Comparison of ENCODE assay signal across 1 cellular context in the genomic region with DNA sequence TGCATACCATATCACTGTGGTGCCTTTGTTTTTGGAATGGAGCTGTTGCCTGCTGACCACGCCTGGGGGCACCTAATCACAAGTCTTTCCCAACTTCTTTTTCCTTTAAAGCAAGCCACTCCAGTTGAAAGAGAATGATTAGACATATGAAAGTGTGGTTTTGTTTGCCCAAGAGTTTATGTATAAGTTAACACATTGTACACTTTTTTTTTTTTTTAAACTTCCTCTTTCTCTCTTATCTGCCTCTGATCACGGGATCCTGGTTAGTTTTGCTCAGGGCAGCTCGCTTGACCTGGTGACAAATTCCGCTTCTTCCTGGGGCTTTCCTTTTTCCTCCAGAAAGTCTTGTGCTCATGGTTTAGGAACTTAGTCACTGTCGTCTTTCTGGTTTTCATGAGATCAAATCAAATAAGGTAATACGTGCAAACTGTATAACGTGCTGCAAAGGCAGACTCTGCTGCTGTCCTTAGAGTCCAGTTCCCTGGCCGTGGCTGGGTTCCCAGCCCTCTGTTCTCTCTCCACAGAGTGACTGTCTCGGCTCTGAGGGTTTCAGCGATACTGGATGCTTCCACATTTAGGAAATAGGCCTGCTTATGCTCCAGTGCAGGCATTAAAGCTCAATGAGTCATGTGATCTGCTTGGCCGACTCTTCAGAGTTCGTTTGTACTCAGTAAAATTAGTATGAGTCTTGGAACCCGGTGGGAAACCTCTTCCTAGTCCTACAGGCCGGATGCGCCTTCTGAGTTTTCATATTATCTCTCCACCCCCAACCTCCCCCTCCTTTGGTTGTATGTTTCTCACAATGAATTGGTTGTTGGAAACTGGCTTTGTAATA.
TF ChIP-seq lines count a peak whose summit lies in the region.

No MANE protein-coding gene starts in this region.

TF ChIP-seq in HepG2, 621 proteins besides CTCF, POLR2A, EP300 and RAD21 (continued from another document and continues in another):
- TF ChIP-seq, protein P1, sequence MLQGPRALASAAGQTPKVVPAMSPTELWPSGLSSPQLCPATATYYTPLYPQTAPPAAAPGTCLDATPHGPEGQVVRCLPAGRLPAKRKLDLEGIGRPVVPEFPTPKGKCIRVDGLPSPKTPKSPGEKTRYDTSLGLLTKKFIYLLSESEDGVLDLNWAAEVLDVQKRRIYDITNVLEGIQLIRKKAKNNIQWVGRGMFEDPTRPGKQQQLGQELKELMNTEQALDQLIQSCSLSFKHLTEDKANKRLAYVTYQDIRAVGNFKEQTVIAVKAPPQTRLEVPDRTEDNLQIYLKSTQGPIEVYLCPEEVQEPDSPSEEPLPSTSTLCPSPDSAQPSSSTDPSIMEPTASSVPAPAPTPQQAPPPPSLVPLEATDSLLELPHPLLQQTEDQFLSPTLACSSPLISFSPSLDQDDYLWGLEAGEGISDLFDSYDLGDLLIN (CRISPR knock-in tag; IDR thresholded peaks at IDR 0.05; ENCODE audit: borderline replicate concordance): no peak
- TF ChIP-seq, protein P2, sequence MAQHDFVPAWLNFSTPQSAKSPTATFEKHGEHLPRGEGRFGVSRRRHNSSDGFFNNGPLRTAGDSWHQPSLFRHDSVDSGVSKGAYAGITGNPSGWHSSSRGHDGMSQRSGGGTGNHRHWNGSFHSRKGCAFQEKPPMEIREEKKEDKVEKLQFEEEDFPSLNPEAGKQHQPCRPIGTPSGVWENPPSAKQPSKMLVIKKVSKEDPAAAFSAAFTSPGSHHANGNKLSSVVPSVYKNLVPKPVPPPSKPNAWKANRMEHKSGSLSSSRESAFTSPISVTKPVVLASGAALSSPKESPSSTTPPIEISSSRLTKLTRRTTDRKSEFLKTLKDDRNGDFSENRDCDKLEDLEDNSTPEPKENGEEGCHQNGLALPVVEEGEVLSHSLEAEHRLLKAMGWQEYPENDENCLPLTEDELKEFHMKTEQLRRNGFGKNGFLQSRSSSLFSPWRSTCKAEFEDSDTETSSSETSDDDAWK (CRISPR knock-in tag; IDR thresholded peaks at IDR 0.05): no peak
- TF ChIP-seq NR2F1 (CRISPR knock-in tag; IDR thresholded peaks at IDR 0.05) (no peak), ZNF737 (CRISPR knock-in tag; IDR thresholded peaks at IDR 0.05; ENCODE audit: borderline replicate concordance) (no peak), ZNF878 (CRISPR knock-in tag; IDR thresholded peaks at IDR 0.05) (peak; percentile 47; the same call in 1 of the 2 replicates), FOSL1 (CRISPR knock-in tag; IDR thresholded peaks at IDR 0.05; ENCODE audit: borderline replicate concordance) (no peak), ZNF607 (CRISPR knock-in tag; IDR thresholded peaks at IDR 0.05; ENCODE audit: borderline replicate concordance) (no peak), KAT7 (CRISPR knock-in tag; IDR thresholded peaks at IDR 0.05; ENCODE audit: borderline replicate concordance) (peak; percentile 53; the same call in 1 of the 2 replicates), ZFP62 (CRISPR knock-in tag; IDR thresholded peaks at IDR 0.05) (no peak), ZSCAN9 (CRISPR knock-in tag; IDR thresholded peaks at IDR 0.05; ENCODE audit: borderline replicate concordance) (no peak), ZNF768 (CRISPR knock-in tag; IDR thresholded peaks at IDR 0.05) (no peak), ZNF451 (CRISPR knock-in tag; IDR thresholded peaks at IDR 0.05) (no peak), POLR2AphosphoS2 (IDR thresholded peaks at IDR 0.05; ENCODE audit: low read depth, low read length) (no peak), FOXP1 (IDR thresholded peaks at IDR 0.05) (no peak), FOXP1 (CRISPR knock-in tag; IDR thresholded peaks at IDR 0.05) (0 out of 2 replicates have a peak, but pooled peaks have one; percentile 23), ASH2L (IDR thresholded peaks at IDR 0.05; ENCODE audit: insufficient read length, low read depth, low read length) (peak; percentile 69), FOXA3 (CRISPR knock-in tag; IDR thresholded peaks at IDR 0.05) (peak; percentile 37; the same call in 1 of the 2 replicates), KLF9 (CRISPR knock-in tag; IDR thresholded peaks at IDR 0.05; ENCODE audit: low read depth) (no peak), CREM (IDR thresholded peaks at IDR 0.05) (peak; percentile 24; the same call in 1 of the 2 replicates), CREM (CRISPR knock-in tag; IDR thresholded peaks at IDR 0.05) (no peak), FLYWCH1 (CRISPR knock-in tag; IDR thresholded peaks at IDR 0.05) (no peak), ZNF253 (CRISPR knock-in tag; IDR thresholded peaks at IDR 0.05; ENCODE audit: borderline replicate concordance) (no peak), ZNF3 (CRISPR knock-in tag; IDR thresholded peaks at IDR 0.05) (no peak), KLF11 (CRISPR knock-in tag; IDR thresholded peaks at IDR 0.05) (no peak), CC2D1A (CRISPR knock-in tag; IDR thresholded peaks at IDR 0.05) (no peak), KAT8 (CRISPR knock-in tag; IDR thresholded peaks at IDR 0.05) (peak; percentile 45; the same call in 1 of the 2 replicates), ZFY (CRISPR knock-in tag; IDR thresholded peaks at IDR 0.05) (peak; percentile 34; the same call in 1 of the 2 replicates), RARA (CRISPR knock-in tag; IDR thresholded peaks at IDR 0.05) (peak; percentile 20; the same call in 1 of the 2 replicates), MXD4 (CRISPR knock-in tag; IDR thresholded peaks at IDR 0.05) (no peak), IKZF1 (IDR thresholded peaks at IDR 0.05) (no peak), HNRNPL (IDR thresholded peaks at IDR 0.05; ENCODE audit: low read depth, low read length) (no peak)
- TF ChIP-seq, protein P3, sequence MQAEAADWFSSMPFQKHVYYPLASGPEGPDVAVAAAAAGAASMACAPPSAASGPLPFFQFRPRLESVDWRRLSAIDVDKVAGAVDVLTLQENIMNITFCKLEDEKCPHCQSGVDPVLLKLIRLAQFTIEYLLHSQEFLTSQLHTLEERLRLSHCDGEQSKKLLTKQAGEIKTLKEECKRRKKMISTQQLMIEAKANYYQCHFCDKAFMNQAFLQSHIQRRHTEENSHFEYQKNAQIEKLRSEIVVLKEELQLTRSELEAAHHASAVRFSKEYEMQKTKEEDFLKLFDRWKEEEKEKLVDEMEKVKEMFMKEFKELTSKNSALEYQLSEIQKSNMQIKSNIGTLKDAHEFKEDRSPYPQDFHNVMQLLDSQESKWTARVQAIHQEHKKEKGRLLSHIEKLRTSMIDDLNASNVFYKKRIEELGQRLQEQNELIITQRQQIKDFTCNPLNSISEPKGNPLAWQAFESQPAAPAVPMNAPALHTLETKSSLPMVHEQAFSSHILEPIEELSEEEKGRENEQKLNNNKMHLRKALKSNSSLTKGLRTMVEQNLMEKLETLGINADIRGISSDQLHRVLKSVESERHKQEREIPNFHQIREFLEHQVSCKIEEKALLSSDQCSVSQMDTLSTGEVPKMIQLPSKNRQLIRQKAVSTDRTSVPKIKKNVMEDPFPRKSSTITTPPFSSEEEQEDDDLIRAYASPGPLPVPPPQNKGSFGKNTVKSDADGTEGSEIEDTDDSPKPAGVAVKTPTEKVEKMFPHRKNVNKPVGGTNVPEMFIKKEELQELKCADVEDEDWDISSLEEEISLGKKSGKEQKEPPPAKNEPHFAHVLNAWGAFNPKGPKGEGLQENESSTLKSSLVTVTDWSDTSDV (CRISPR knock-in tag; IDR thresholded peaks at IDR 0.05): no peak
- TF ChIP-seq, protein P4, sequence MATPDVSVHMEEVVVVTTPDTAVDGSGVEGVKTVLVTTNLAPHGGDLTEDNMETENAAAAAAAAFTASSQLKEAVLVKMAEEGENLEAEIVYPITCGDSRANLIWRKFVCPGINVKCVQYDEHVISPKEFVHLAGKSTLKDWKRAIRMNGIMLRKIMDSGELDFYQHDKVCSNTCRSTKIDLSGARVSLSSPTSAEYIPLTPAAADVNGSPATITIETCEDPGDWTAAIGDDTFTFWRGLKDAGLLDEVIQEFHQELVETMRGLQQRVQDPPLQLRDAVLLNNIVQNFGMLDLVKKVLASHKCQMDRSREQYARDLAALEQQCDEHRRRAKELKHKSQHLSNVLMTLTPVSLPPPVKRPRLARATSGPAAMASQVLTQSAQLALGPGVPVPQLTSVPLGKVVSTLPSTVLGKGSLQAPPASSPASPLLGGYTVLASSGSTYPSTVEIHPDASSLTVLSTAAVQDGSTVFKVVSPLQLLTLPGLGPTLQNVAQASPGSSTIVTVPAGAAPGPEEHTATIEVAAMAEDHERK (CRISPR knock-in tag; IDR thresholded peaks at IDR 0.05; ENCODE audit: low read depth): no peak
- TF ChIP-seq, protein P5, sequence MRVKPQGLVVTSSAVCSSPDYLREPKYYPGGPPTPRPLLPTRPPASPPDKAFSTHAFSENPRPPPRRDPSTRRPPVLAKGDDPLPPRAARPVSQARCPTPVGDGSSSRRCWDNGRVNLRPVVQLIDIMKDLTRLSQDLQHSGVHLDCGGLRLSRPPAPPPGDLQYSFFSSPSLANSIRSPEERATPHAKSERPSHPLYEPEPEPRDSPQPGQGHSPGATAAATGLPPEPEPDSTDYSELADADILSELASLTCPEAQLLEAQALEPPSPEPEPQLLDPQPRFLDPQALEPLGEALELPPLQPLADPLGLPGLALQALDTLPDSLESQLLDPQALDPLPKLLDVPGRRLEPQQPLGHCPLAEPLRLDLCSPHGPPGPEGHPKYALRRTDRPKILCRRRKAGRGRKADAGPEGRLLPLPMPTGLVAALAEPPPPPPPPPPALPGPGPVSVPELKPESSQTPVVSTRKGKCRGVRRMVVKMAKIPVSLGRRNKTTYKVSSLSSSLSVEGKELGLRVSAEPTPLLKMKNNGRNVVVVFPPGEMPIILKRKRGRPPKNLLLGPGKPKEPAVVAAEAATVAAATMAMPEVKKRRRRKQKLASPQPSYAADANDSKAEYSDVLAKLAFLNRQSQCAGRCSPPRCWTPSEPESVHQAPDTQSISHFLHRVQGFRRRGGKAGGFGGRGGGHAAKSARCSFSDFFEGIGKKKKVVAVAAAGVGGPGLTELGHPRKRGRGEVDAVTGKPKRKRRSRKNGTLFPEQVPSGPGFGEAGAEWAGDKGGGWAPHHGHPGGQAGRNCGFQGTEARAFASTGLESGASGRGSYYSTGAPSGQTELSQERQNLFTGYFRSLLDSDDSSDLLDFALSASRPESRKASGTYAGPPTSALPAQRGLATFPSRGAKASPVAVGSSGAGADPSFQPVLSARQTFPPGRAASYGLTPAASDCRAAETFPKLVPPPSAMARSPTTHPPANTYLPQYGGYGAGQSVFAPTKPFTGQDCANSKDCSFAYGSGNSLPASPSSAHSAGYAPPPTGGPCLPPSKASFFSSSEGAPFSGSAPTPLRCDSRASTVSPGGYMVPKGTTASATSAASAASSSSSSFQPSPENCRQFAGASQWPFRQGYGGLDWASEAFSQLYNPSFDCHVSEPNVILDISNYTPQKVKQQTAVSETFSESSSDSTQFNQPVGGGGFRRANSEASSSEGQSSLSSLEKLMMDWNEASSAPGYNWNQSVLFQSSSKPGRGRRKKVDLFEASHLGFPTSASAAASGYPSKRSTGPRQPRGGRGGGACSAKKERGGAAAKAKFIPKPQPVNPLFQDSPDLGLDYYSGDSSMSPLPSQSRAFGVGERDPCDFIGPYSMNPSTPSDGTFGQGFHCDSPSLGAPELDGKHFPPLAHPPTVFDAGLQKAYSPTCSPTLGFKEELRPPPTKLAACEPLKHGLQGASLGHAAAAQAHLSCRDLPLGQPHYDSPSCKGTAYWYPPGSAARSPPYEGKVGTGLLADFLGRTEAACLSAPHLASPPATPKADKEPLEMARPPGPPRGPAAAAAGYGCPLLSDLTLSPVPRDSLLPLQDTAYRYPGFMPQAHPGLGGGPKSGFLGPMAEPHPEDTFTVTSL (CRISPR knock-in tag; IDR thresholded peaks at IDR 0.05; ENCODE audit: borderline replicate concordance): peak; percentile 31; the same call in 1 of the 2 replicates
- TF ChIP-seq, protein P6, sequence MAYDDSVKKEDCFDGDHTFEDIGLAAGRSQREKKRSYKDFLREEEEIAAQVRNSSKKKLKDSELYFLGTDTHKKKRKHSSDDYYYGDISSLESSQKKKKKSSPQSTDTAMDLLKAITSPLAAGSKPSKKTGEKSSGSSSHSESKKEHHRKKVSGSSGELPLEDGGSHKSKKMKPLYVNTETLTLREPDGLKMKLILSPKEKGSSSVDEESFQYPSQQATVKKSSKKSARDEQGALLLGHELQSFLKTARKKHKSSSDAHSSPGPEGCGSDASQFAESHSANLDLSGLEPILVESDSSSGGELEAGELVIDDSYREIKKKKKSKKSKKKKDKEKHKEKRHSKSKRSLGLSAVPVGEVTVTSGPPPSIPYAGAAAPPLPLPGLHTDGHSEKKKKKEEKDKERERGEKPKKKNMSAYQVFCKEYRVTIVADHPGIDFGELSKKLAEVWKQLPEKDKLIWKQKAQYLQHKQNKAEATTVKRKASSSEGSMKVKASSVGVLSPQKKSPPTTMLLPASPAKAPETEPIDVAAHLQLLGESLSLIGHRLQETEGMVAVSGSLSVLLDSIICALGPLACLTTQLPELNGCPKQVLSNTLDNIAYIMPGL (CRISPR knock-in tag; IDR thresholded peaks at IDR 0.05; ENCODE audit: borderline replicate concordance in 1 of 2, low read depth in 1 of 2): 0 out of 4 replicates have a peak, but pooled peaks of 1 of the 2 experiments have one; percentile 48
- TF ChIP-seq, protein P7, sequence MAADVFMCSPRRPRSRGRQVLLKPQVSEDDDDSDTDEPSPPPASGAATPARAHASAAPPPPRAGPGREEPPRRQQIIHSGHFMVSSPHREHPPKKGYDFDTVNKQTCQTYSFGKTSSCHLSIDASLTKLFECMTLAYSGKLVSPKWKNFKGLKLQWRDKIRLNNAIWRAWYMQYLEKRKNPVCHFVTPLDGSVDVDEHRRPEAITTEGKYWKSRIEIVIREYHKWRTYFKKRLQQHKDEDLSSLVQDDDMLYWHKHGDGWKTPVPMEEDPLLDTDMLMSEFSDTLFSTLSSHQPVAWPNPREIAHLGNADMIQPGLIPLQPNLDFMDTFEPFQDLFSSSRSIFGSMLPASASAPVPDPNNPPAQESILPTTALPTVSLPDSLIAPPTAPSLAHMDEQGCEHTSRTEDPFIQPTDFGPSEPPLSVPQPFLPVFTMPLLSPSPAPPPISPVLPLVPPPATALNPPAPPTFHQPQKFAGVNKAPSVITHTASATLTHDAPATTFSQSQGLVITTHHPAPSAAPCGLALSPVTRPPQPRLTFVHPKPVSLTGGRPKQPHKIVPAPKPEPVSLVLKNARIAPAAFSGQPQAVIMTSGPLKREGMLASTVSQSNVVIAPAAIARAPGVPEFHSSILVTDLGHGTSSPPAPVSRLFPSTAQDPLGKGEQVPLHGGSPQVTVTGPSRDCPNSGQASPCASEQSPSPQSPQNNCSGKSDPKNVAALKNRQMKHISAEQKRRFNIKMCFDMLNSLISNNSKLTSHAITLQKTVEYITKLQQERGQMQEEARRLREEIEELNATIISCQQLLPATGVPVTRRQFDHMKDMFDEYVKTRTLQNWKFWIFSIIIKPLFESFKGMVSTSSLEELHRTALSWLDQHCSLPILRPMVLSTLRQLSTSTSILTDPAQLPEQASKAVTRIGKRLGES (CRISPR knock-in tag; IDR thresholded peaks at IDR 0.05; ENCODE audit: borderline replicate concordance): 0 out of 2 replicates have a peak, but pooled peaks have one; percentile 13
